In genomic region chr11:62544521-62545436, GRCh38 we compare ENCODE assay signal across 8 cellular contexts. TPM values are rescaled to one million over a fixed set of nuclear protein-coding genes. Genes with fewer than 3 reads are reported as not detected.
DNase-seq lines count a peak whose midpoint lies in the region; ATAC-seq and TF ChIP-seq lines count a peak whose summit lies in the region.

No MANE protein-coding gene starts in this region.

- peak overlapping the region; percentile 94 for H3K4me3 Mint-ChIP-seq in activated T-helper 17 cell treated with anti-CD3 and anti-CD28 coated beads, Interleukin-2, amount 50 U/mL, for 72 hours

- peak overlapping the region; percentile 94 to 100 (median 99) for H3K27ac ChIP-seq in heart left ventricle
- peak overlapping the region; percentile 97 to 100 (median 100) for H3K27ac ChIP-seq in gastrocnemius medialis

- peaks cover 27% of the 10 kb centered on the region for H3K4me1 ChIP-seq in HAP-1
- H3K4me1 ChIP-seq in heart left ventricle = peaks cover 30 to 83% (median 68%) of the 10 kb centered on the region in 12 donors
- peaks cover 64 to 65% of the 10 kb centered on the region in 2 donors for H3K4me1 ChIP-seq in gastrocnemius medialis

- in situ Hi-C loops in HAP-1 (cut with MboI; ENCODE audit: low sequenced_read_pairs) (loop anchor here (10.0 kb wide), 1 partner anchor 120 kb away; no protein-coding TSS in a partner anchor), gastrocnemius medialis (cut with MboI; ENCODE audit: low sequenced_read_pairs in 4 of 4) (loop anchor here in 1 of 4 donors (25.0 kb wide), 1 partner anchor 132 kb away; the partner anchor contains the start of gene SCGB1A1)

- no peaks in the 10 kb centered on the region for H3K9me3 Mint-ChIP-seq in activated T-helper 17 cell treated with anti-CD3 and anti-CD28 coated beads, Interleukin-2, amount 50 U/mL, for 72 hours

- CTCF ChIA-PET in AG04449 (lab: Yijun Ruan, JAX) = interaction anchor here (1.1 to 16.0 kb wide), 10 partner anchors 11 to 204 kb away, joined by 3 to 320 read pairs (median 8); partner anchors contain the start of genes SCGB1A1 and TUT1

- H3K27me3 Mint-ChIP-seq in activated T-helper 17 cell treated with anti-CD3 and anti-CD28 coated beads, Interleukin-2, amount 50 U/mL, for 72 hours = no peaks in the 10 kb centered on the region

- no peak for TF ChIP-seq CTCF in AG04449 (IDR thresholded peaks at IDR 0.05; ENCODE audit: insufficient read depth, low read length, missing control alignments)
- TF ChIP-seq CTCF in heart left ventricle (IDR thresholded peaks at IDR 0.05) = no peak
- no peak for TF ChIP-seq CTCF in gastrocnemius medialis (IDR thresholded peaks at IDR 0.05 in 4 of 5, conservative IDR thresholded peaks at IDR 0.05 in 1 of 5)

- H3K36me3 Mint-ChIP-seq in activated T-helper 17 cell treated with anti-CD3 and anti-CD28 coated beads, Interleukin-2, amount 50 U/mL, for 72 hours (ENCODE audit: low read depth) = peaks cover 46% of the 10 kb centered on the region

- H3K36me3 ChIP-seq in HAP-1 (replicated peaks) (0 out of 2 replicates have a peak, but pooled peaks cover 3% of the 10 kb centered on the region), heart left ventricle (no peaks in the 10 kb centered on the region), gastrocnemius medialis (no peaks in the 10 kb centered on the region)

- no peak for ATAC-seq in activated T-helper 17 cell treated with anti-CD3 and anti-CD28 coated beads, Interleukin-2, amount 50 U/mL, for 72 hours (replicated peaks)
- ATAC-seq in heart left ventricle (no peak), gastrocnemius medialis (no peak), HG03469 (IDR thresholded peaks at IDR 0.05; ENCODE audit: unreplicated experiment) (no peak), HG03097 (IDR thresholded peaks at IDR 0.05; ENCODE audit: low FRiP score, unreplicated experiment) (no peak)

- H3K27ac Mint-ChIP-seq in activated T-helper 17 cell treated with anti-CD3 and anti-CD28 coated beads, Interleukin-2, amount 50 U/mL, for 72 hours = peak overlapping the region; percentile 92

- intact Hi-C loops in heart left ventricle (cut with DNase I) = loop anchor here (5.0 to 10.0 kb wide), 8 partner anchors 37 to 152 kb away; no protein-coding TSS in a partner anchor
- intact Hi-C loops in gastrocnemius medialis (cut with DNase I; ENCODE audit: low total_unique reads) = loop anchor here (5.0 kb wide), 2 partner anchors 58 to 298 kb away; partner anchors contain the start of gene MTA2

- TF ChIP-seq POLR2A in heart left ventricle (IDR thresholded peaks at IDR 0.05) = no peak
- no peak for TF ChIP-seq POLR2A in gastrocnemius medialis (IDR thresholded peaks at IDR 0.05)

- H3K4me1 Mint-ChIP-seq in activated T-helper 17 cell treated with anti-CD3 and anti-CD28 coated beads, Interleukin-2, amount 50 U/mL, for 72 hours = peaks cover 38% of the 10 kb centered on the region

- no peaks in the 10 kb centered on the region for H3K9me3 ChIP-seq in HAP-1
- H3K9me3 ChIP-seq in heart left ventricle = no peaks in the 10 kb centered on the region
- no peaks in the 10 kb centered on the region for H3K9me3 ChIP-seq in gastrocnemius medialis

- WGBS in heart left ventricle, 4 donors = 1 to 4% (median 2%) methylated on average over 33 of the region's 33 CpGs

- H3K4me3 ChIP-seq in AG04449 (ENCODE audit: low read depth, low read length) = peak overlapping the region; percentile 98
- H3K4me3 ChIP-seq in HAP-1 = peak overlapping the region; percentile 87
- H3K4me3 ChIP-seq in heart left ventricle = peak overlapping the region; percentile 71 to 100 (median 98)
- peak overlapping the region; percentile 76 to 95 (median 90) for H3K4me3 ChIP-seq in gastrocnemius medialis

- POLR2A ChIA-PET in AG04449 (lab: Yijun Ruan, JAX) = interaction anchor here (0.7 to 4.3 kb wide), 12 partner anchors 9 to 150 kb away, joined by 3 to 77 read pairs (median 7); partner anchors contain the start of genes B3GAT3, EEF1G and TUT1

- no peak for DNase-seq in AG04449 (ENCODE audit: low read depth, low spot score)
- DNase-seq in HAP-1 (ENCODE audit: low spot score in 2 of 2) = peak; percentile 32 to 67
- peak in 4 of 5 donors; percentile 55 to 77 (median 66) for DNase-seq in heart left ventricle
- peak in 1 of 2 donors; percentile 38 for DNase-seq in gastrocnemius medialis
- DNase-seq in cortex of kidney (lab: John Stamatoyannopoulos, UW) = no peak

- no peaks in the 10 kb centered on the region for H3K27me3 ChIP-seq in HAP-1 (ENCODE audit: low read depth)
- H3K27me3 ChIP-seq in heart left ventricle = no peaks in the 10 kb centered on the region
- H3K27me3 ChIP-seq in gastrocnemius medialis = no peaks in the 10 kb centered on the region

RNA-seq across cellular contexts. Expression of gene AHNAK, which starts 1.8 kb away (rescaled TPM):
- total RNA-seq in activated T-helper 17 cell treated with anti-CD3 and anti-CD28 coated beads, Interleukin-2, amount 50 U/mL, for 72 hours = 100 to 1,000 TPM; 155 to 336 TPM
- total RNA-seq in heart left ventricle = 100 to 1,000 TPM; 251 to 861 (median 409) TPM
- polyA plus RNA-seq in heart left ventricle = 100 to 1,000 TPM in 1 of 2 donors, 10 to 100 TPM in 1; 84.4 to 251 TPM
- 1,000 to 10,000 TPM in 1 of 4 donors, 100 to 1,000 TPM in 3; 374 to 1,261 (median 571) TPM for total RNA-seq in gastrocnemius medialis

RNA-seq across cellular contexts. Expression of gene EEF1G, which starts 28.9 kb away (rescaled TPM):
- total RNA-seq in activated T-helper 17 cell treated with anti-CD3 and anti-CD28 coated beads, Interleukin-2, amount 50 U/mL, for 72 hours = 1,000 to 10,000 TPM; 1,690 to 1,865 TPM
- total RNA-seq in heart left ventricle (1,000 to 10,000 TPM in 3 of 9 donors, 100 to 1,000 TPM in 6; 799 to 1,135 (median 929) TPM), gastrocnemius medialis (1,000 to 10,000 TPM; 1,797 to 2,946 (median 1,897) TPM)
- polyA plus RNA-seq in heart left ventricle = 1,000 to 10,000 TPM in 1 of 2 donors, 100 to 1,000 TPM in 1; 549 to 1,190 TPM

RNA-seq across cellular contexts. Expression of gene TUT1, which starts 46.5 kb away (rescaled TPM):
- 10 to 100 TPM; 23.8 to 25.7 TPM for total RNA-seq in activated T-helper 17 cell treated with anti-CD3 and anti-CD28 coated beads, Interleukin-2, amount 50 U/mL, for 72 hours
- total RNA-seq in heart left ventricle (10 to 100 TPM in 7 of 9 donors, 1 to 10 TPM in 2; 6.3 to 16.3 (median 11.3) TPM), gastrocnemius medialis (10 to 100 TPM in 3 of 4 donors, 1 to 10 TPM in 1; 7.8 to 15.7 (median 11.7) TPM)
- 10 to 100 TPM in 1 of 2 donors, 1 to 10 TPM in 1; 8.5 to 12.2 TPM for polyA plus RNA-seq in heart left ventricle

RNA-seq across cellular contexts. Expression of gene MTA2, which starts 56.9 kb away (rescaled TPM):
- 100 to 1,000 TPM; 142 to 198 TPM for total RNA-seq in activated T-helper 17 cell treated with anti-CD3 and anti-CD28 coated beads, Interleukin-2, amount 50 U/mL, for 72 hours
- total RNA-seq in heart left ventricle = 10 to 100 TPM; 24.1 to 55.3 (median 33.7) TPM
- polyA plus RNA-seq in heart left ventricle = 10 to 100 TPM; 18.4 to 40.3 TPM
- total RNA-seq in gastrocnemius medialis = 10 to 100 TPM; 28.0 to 47.1 (median 31.7) TPM

Comparison
In these comparisons a context has a peak if more than half of its experiments do, and no peak if none do; other contexts are left out.
1. DNase-seq: peak in HAP-1 (2 of 2) and heart left ventricle (4 of 5); none in AG04449 (single experiment) and cortex of kidney (single experiment).
2. Peak in every context shown above with its lines, with median percentiles within 50 percentile points of each other: H3K4me3 ChIP-seq.